14 cellular contexts compared by ENCODE assay signal in the genomic region with DNA sequence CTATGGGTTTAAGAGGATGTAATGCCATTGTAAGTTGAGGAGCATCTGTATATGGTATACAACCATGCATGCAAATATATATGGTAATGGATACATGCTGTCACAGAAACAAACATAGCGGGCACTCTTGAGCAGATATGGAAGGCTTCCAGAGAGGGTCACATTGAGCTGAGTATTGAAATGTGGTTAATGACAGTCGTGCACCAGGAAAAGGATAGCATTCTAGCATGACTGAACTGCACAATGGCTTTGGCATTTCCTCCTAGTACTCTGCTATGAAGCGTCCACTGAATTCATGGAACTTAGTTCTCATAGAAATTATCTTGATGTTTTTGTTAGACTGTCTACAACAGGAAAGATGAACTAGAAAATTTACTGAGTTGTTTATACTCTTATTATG. TPM values are rescaled to one million over a fixed set of nuclear protein-coding genes. Genes with fewer than 3 reads are reported as not detected.
A peak's percentile ranks its signal among the peaks of the same experiment; 100 is the strongest.
DNase-seq lines count a peak whose midpoint lies in the region; ATAC-seq and TF ChIP-seq lines count a peak whose summit lies in the region.
"Had no signal": no experiment of that assay in that cellular context is flagged by ENCODE, and none has a peak within 500 bp of the region (broad histone marks: within the 10 kb centered on the region; RNA-seq: fewer than 3 reads in every experiment).

No MANE protein-coding gene starts in this region.

- no peaks in the 10 kb centered on the region for H3K9me3 Mint-ChIP-seq in endothelial cell (ENCODE audit: unreplicated experiment)
- H3K9me3 Mint-ChIP-seq: CD8-positive, alpha-beta T cell had no signal

- no peaks in the 10 kb centered on the region for H3K27me3 Mint-ChIP-seq in endothelial cell (ENCODE audit: unreplicated experiment)

- H3K4me3 Mint-ChIP-seq in endothelial cell (ENCODE audit: unreplicated experiment): no peak overlapping the region
- H3K4me3 Mint-ChIP-seq: CD14-positive monocyte; CD8-positive, alpha-beta T cell had no signal

- peaks cover 40% of the 10 kb centered on the region for H3K4me1 Mint-ChIP-seq in endothelial cell (ENCODE audit: unreplicated experiment)

- intact Hi-C loops in Right ventricle myocardium superior (cut with DNase I): no loop called here
- intact Hi-C loops in Right ventricle myocardium inferior (cut with DNase I): no loop called here

- H3K36me3 Mint-ChIP-seq in endothelial cell (ENCODE audit: low read depth, unreplicated experiment): peaks cover 14% of the 10 kb centered on the region
- H3K36me3 Mint-ChIP-seq: CD14-positive monocyte; CD8-positive, alpha-beta T cell had no signal

- ATAC-seq in Right ventricle myocardium superior (ENCODE audit: poor library complexity): peak; percentile 60
- ATAC-seq in Right ventricle myocardium inferior: no peak
- ATAC-seq: CD8-positive, alpha-beta T cell had no signal

- DNase-seq in Right ventricle myocardium superior: no peak
- no peak for DNase-seq in Right ventricle myocardium inferior (ENCODE audit: missing footprints)
- DNase-seq in NCI-H526 (lab: John Stamatoyannopoulos, UW): peak; percentile 61 to 63
- DNase-seq in endothelial cell (ENCODE audit: low spot score): no peak
- DNase-seq in lung microvascular endothelial cell (ENCODE audit: low read depth in 2 of 2): peak; percentile 72 to 75
- no peak for DNase-seq in HPDE6-E6E7 (ENCODE audit: extremely low spot score)
- no peak for DNase-seq in DMS 273 treated with DMSO at 0.1 percent for 48 hours (lab: John Stamatoyannopoulos, UW)
- no peak for DNase-seq in MV-4-11 (lab: John Stamatoyannopoulos, UW)
- DNase-seq: CD8-positive, alpha-beta T cell; COR-L47; DMS53; GM23248; H7 had no signal

- no peak for TF ChIP-seq CTCF in endothelial cell (IDR thresholded peaks at IDR 0.05; ENCODE audit: unreplicated experiment)

- peak overlapping the region; percentile 1 for H3K27ac Mint-ChIP-seq in endothelial cell (ENCODE audit: unreplicated experiment)
- H3K27ac Mint-ChIP-seq: CD14-positive monocyte; CD8-positive, alpha-beta T cell had no signal

RNA-seq across cellular contexts. Expression of gene DGKH, which starts 25.2 kb away (rescaled TPM):
- total RNA-seq in Right ventricle myocardium superior (4.2 TPM), Right ventricle myocardium inferior (4.8 TPM), endothelial cell (ENCODE audit: unreplicated experiment) (45.1 TPM), lung microvascular endothelial cell (9.8 and 16.7 TPM in 2 replicates)

Comparison
In these comparisons a context has a peak if more than half of its experiments do, and no peak if none do; other contexts are left out.
1. DNase-seq: peak in NCI-H526 (2 of 2) and lung microvascular endothelial cell (2 of 2); none in Right ventricle myocardium superior (single experiment), Right ventricle myocardium inferior (single experiment), endothelial cell (single experiment), HPDE6-E6E7 (single experiment), DMS 273 treated with DMSO at 0.1 percent for 48 hours (single experiment) and MV-4-11 (single experiment).